In genomic region chr1:33692216-33693188, GRCh38 we compare ENCODE assay signal across 15 cellular contexts.
DNase-seq lines count a peak whose midpoint lies in the region; ATAC-seq and TF ChIP-seq lines count a peak whose summit lies in the region.
"Had no signal": no experiment of that assay in that cellular context is flagged by ENCODE, and none has a peak within 500 bp of the region (broad histone marks: within the 10 kb centered on the region; RNA-seq: fewer than 3 reads in every experiment).

No MANE protein-coding gene starts in this region.

- no peak overlapping the region for H3K9ac ChIP-seq in Karpas-422 (ENCODE audit: low read length)

- H3K4me3 ChIP-seq in Karpas-422 (ENCODE audit: low read length) = no peak overlapping the region
- no peak overlapping the region for H3K4me3 ChIP-seq in osteoblast (ENCODE audit: insufficient read depth, low read length)
- no peak overlapping the region for H3K4me3 ChIP-seq in right lobe of liver
- H3K4me3 ChIP-seq: MG63 had no signal

- H3K9me2 ChIP-seq in Karpas-422 (replicated peaks; ENCODE audit: insufficient read depth, low read length) = no peaks in the 10 kb centered on the region

- H3K4me1 ChIP-seq in Karpas-422 (ENCODE audit: low read length) (peaks cover 39% of the 10 kb centered on the region), osteoblast (ENCODE audit: insufficient read depth, low read length) (no peaks in the 10 kb centered on the region), right lobe of liver (no peaks in the 10 kb centered on the region)

- no peaks in the 10 kb centered on the region; the same call in 1 of the 2 replicates for H3K27me3 ChIP-seq in Karpas-422 (ENCODE audit: low read length)
- H3K27me3 ChIP-seq in osteoblast (ENCODE audit: insufficient read depth, low read length) = no peaks in the 10 kb centered on the region
- no peaks in the 10 kb centered on the region for H3K27me3 ChIP-seq in right lobe of liver

- no peaks in the 10 kb centered on the region for H4K20me1 ChIP-seq in Karpas-422 (ENCODE audit: insufficient read depth, low read depth, low read length)
- H4K20me1 ChIP-seq in osteoblast (ENCODE audit: insufficient read depth, low read length) = no peaks in the 10 kb centered on the region

- 75% methylated on average over 7 of the region's 7 CpGs for WGBS in right lobe of liver (ENCODE audit: insufficient coverage, low coverage, low lambda C conversion rate, missing lambda C conversion rate)

- intact Hi-C loops in right lobe of liver (cut with DNase I) = no loop called here

- TF ChIP-seq POLR2A in right lobe of liver (IDR thresholded peaks at IDR 0.05) = no peak

- DNase-seq in GDM1 (lab: John Stamatoyannopoulos, UW) (peak; percentile 2), Karpas-422 (peak; percentile 66), NOMO-1 treated with DMSO at 0.1 percent for 48 hours (lab: John Stamatoyannopoulos, UW; ENCODE audit: unreplicated experiment) (peak; percentile 93), osteoblast (ENCODE audit: insufficient read length, low spot score, missing footprints) (peak; percentile 36), right lobe of liver (no peak), NCI-H2029 treated with DMSO at 0.1 percent for 48 hours (lab: John Stamatoyannopoulos, UW) (no peak)
- DNase-seq: C1 segment of cervical spinal cord, MG63, NCI-H1417 treated with DMSO at 0.1 percent for 48 hours, NCI-H187 treated with DMSO at 0.1 percent for 48 hours, NCI-H226, NCI-H524, NCI-H82 had no signal

- no peak overlapping the region for H3K27ac ChIP-seq in Karpas-422 (ENCODE audit: low read length)
- H3K27ac ChIP-seq in osteoblast (ENCODE audit: low read depth, low read length) = no peak overlapping the region
- no peak overlapping the region for H3K27ac ChIP-seq in right lobe of liver

- H3K36me3 ChIP-seq in Karpas-422 (ENCODE audit: insufficient read depth, low read length) = no peaks in the 10 kb centered on the region
- no peaks in the 10 kb centered on the region for H3K36me3 ChIP-seq in osteoblast (ENCODE audit: insufficient read depth, low read length)
- H3K36me3 ChIP-seq in right lobe of liver = no peaks in the 10 kb centered on the region
- H3K36me3 ChIP-seq: MG63 had no signal

- TF ChIP-seq CTCF in osteoblast (IDR thresholded peaks at IDR 0.05; ENCODE audit: extremely low read depth, low read depth, low read length) = no peak
- TF ChIP-seq CTCF in right lobe of liver (IDR thresholded peaks at IDR 0.05) = no peak

- ATAC-seq in GM19467 (IDR thresholded peaks at IDR 0.05; ENCODE audit: unreplicated experiment) (no peak), right lobe of liver (no peak)
- ATAC-seq: Panc1 had no signal

- H3K9me3 ChIP-seq in Karpas-422 (ENCODE audit: low read length) (no peaks in the 10 kb centered on the region), osteoblast (ENCODE audit: low read depth, low read length) (no peaks in the 10 kb centered on the region), right lobe of liver (no peaks in the 10 kb centered on the region)
- H3K9me3 ChIP-seq: MG63 had no signal

- H2AFZ ChIP-seq in Karpas-422 (ENCODE audit: low read length) = no peak overlapping the region
- H2AFZ ChIP-seq in osteoblast (ENCODE audit: low read length) = no peak overlapping the region

- H3K4me2 ChIP-seq in Karpas-422 (ENCODE audit: low read depth, low read length, poor library complexity, severe bottlenecking) (no peak overlapping the region), osteoblast (ENCODE audit: insufficient read depth, low read length) (no peak overlapping the region)

- H3K79me2 ChIP-seq in Karpas-422 (ENCODE audit: low read length) = no peaks in the 10 kb centered on the region
- H3K79me2 ChIP-seq in osteoblast (ENCODE audit: insufficient read depth, low read length) = no peaks in the 10 kb centered on the region

Comparison
In these comparisons a context has a peak if more than half of its experiments do, and no peak if none do; other contexts are left out.
1. DNase-seq: peak in GDM1 (single experiment), Karpas-422 (single experiment), NOMO-1 treated with DMSO at 0.1 percent for 48 hours (single experiment) and osteoblast (single experiment); none in right lobe of liver (0 of 3) and NCI-H2029 treated with DMSO at 0.1 percent for 48 hours (single experiment).